In the genomic region with DNA sequence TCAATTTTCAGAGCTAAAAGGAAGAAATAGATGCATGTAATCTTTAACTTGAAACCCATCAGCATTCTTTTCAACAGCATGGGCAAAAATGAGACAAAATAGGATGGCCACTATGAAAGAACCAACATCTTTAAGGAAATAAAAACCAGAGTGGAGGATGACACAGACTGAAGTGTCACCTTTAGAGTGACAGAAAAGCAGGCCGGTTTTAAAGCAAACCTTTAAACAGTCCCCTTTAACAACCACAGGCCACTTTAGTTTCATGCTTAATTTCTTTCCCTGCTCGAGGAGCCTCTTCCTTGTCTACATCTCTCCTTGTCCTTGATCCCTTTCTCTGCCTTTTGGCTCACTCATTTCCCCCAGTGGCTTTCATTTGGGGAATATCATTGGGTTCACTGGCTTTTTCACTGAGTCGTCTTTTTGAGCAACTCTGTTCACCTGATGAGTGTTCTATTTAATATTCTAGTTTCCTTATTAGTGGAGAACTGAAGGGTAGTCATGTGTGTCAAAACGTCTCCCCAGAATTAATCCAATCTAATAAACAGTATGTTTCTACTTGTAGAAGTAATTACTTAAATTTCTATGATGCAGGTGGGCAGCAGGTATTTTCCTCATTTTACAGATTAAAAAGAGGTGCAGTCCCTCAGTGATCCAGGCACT, we compare ENCODE assay signal across 10 cellular contexts.
DNase-seq lines count a peak whose midpoint lies in the region; ATAC-seq and TF ChIP-seq lines count a peak whose summit lies in the region.
"Had no signal": no experiment of that assay in that cellular context is flagged by ENCODE, and none has a peak within 500 bp of the region (broad histone marks: within the 10 kb centered on the region; RNA-seq: fewer than 3 reads in every experiment).

No MANE protein-coding gene starts in this region.

- H3K27ac Mint-ChIP-seq in T-helper 2 cell treated with Interferon-gamma antibody and Interleukin-4, amounts not matched to agents 5 μg/mL and 100 μg/mL, for 36 hours, result peak overlapping the region; percentile 46
- peak overlapping the region; percentile 90 for H3K27ac Mint-ChIP-seq in stimulated activated naive B cell treated with anti-CD40 and anti-IgM and Interleukin-4, amounts not matched to agents 10 μg/mL and 1 μg/mL and 100 μg/mL, for 72 hours

- peaks cover 19% of the 10 kb centered on the region for H3K36me3 Mint-ChIP-seq in T-helper 2 cell treated with Interferon-gamma antibody and Interleukin-4, amounts not matched to agents 5 μg/mL and 100 μg/mL, for 36 hours (ENCODE audit: low read depth)
- H3K36me3 Mint-ChIP-seq in stimulated activated naive B cell treated with anti-CD40 and anti-IgM and Interleukin-4, amounts not matched to agents 10 μg/mL and 1 μg/mL and 100 μg/mL, for 72 hours, result peaks cover 23 to 53% of the 10 kb centered on the region in 2 donors

- H3K9me3 Mint-ChIP-seq in T-helper 2 cell treated with Interferon-gamma antibody and Interleukin-4, amounts not matched to agents 5 μg/mL and 100 μg/mL, for 36 hours, result no peaks in the 10 kb centered on the region
- H3K9me3 Mint-ChIP-seq in stimulated activated naive B cell treated with anti-CD40 and anti-IgM and Interleukin-4, amounts not matched to agents 10 μg/mL and 1 μg/mL and 100 μg/mL, for 72 hours, result no peaks in the 10 kb centered on the region

- H4K20me1 ChIP-seq in OCI-LY3 (ENCODE audit: insufficient read depth, low read length), result peaks cover 30% of the 10 kb centered on the region

- H3K79me2 ChIP-seq in OCI-LY3 (ENCODE audit: low read length), result peaks cover 60% of the 10 kb centered on the region

- peak overlapping the region; percentile 41 for H3K4me3 ChIP-seq in OCI-LY3 (ENCODE audit: low read length)
- H3K4me3 ChIP-seq: left lung had no signal

- ATAC-seq in GM21786 (IDR thresholded peaks at IDR 0.05; ENCODE audit: unreplicated experiment), result peak; percentile 34
- ATAC-seq in stimulated activated naive B cell treated with anti-CD40 and anti-IgM and Interleukin-4, amounts not matched to agents 10 μg/mL and 1 μg/mL and 100 μg/mL, for 72 hours (replicated peaks), result peak; percentile 76
- ATAC-seq: left lung had no signal

- H3K4me2 ChIP-seq in OCI-LY3 (ENCODE audit: low read length), result peak overlapping the region; percentile 93

- peaks cover 2% of the 10 kb centered on the region for H3K36me3 ChIP-seq in OCI-LY3 (replicated peaks; ENCODE audit: low read depth, low read length)
- H3K36me3 ChIP-seq: left lung had no signal

- peak overlapping the region; percentile 27; the same call in 1 of the 2 replicates for H3K9ac ChIP-seq in OCI-LY3 (ENCODE audit: low read length)

- H3K4me1 Mint-ChIP-seq in T-helper 2 cell treated with Interferon-gamma antibody and Interleukin-4, amounts not matched to agents 5 μg/mL and 100 μg/mL, for 36 hours (ENCODE audit: low read depth), result peaks cover 47% of the 10 kb centered on the region
- peaks cover 38 to 62% of the 10 kb centered on the region in 2 donors for H3K4me1 Mint-ChIP-seq in stimulated activated naive B cell treated with anti-CD40 and anti-IgM and Interleukin-4, amounts not matched to agents 10 μg/mL and 1 μg/mL and 100 μg/mL, for 72 hours

- peak overlapping the region; percentile 56 for H3K27ac ChIP-seq in OCI-LY3 (ENCODE audit: low read length)
- H3K27ac ChIP-seq: left lung had no signal

- H3K27me3 Mint-ChIP-seq in T-helper 2 cell treated with Interferon-gamma antibody and Interleukin-4, amounts not matched to agents 5 μg/mL and 100 μg/mL, for 36 hours (ENCODE audit: low read depth), result no peaks in the 10 kb centered on the region
- H3K27me3 Mint-ChIP-seq in stimulated activated naive B cell treated with anti-CD40 and anti-IgM and Interleukin-4, amounts not matched to agents 10 μg/mL and 1 μg/mL and 100 μg/mL, for 72 hours, result no peaks in the 10 kb centered on the region

- H3K4me1 ChIP-seq in OCI-LY3 (ENCODE audit: low read length), result peaks cover 64% of the 10 kb centered on the region
- H3K4me1 ChIP-seq: left lung had no signal

- no peaks in the 10 kb centered on the region for H3K9me3 ChIP-seq in OCI-LY3 (ENCODE audit: insufficient read depth, low read length)
- H3K9me3 ChIP-seq: left lung had no signal

- in situ Hi-C loops in GM13977 (cut with MboI; ENCODE audit: low pct_unique_long_range_greater_than_20kb, low sequenced_read_pairs, unreplicated experiment), result no loop called here

- no peak overlapping the region for H2AFZ ChIP-seq in OCI-LY3 (ENCODE audit: low read depth, low read length)

- peak overlapping the region; percentile 28 for H3K4me3 Mint-ChIP-seq in T-helper 2 cell treated with Interferon-gamma antibody and Interleukin-4, amounts not matched to agents 5 μg/mL and 100 μg/mL, for 36 hours
- peak overlapping the region; percentile 33 to 70 for H3K4me3 Mint-ChIP-seq in stimulated activated naive B cell treated with anti-CD40 and anti-IgM and Interleukin-4, amounts not matched to agents 10 μg/mL and 1 μg/mL and 100 μg/mL, for 72 hours

- no peak for DNase-seq in T-helper 2 cell treated with Interferon-gamma antibody and Interleukin-4, amounts not matched to agents 5 μg/mL and 100 μg/mL, for 36 hours (ENCODE audit: low spot score)
- DNase-seq in T-helper 2 cell (no peak), Ammon's horn (ENCODE audit: low spot score) (no peak), GM13977 (ENCODE audit: low spot score) (no peak)
- DNase-seq in stimulated activated naive B cell treated with anti-CD40 and anti-IgM and Interleukin-4, amounts not matched to agents 10 μg/mL and 1 μg/mL and 100 μg/mL, for 72 hours, result no peak
- DNase-seq in stimulated activated CD4-positive, alpha-beta T cell treated with anti-CD3 and anti-CD28 coated beads, Interleukin-12 subunit alpha, Interleukin-12 subunit beta, amount 100 ng/mL, for 4 hours, result no peak
- DNase-seq: foreskin fibroblast, left lung had no signal

- H3K27me3 ChIP-seq in OCI-LY3 (ENCODE audit: low read depth, low read length), result no peaks in the 10 kb centered on the region
- H3K27me3 ChIP-seq: left lung had no signal

- TF ChIP-seq CTCF in OCI-LY3 (IDR thresholded peaks at IDR 0.05; ENCODE audit: low read depth, low read length), result no peak
- TF ChIP-seq CTCF in GM13977 (IDR thresholded peaks at IDR 0.05; ENCODE audit: extremely low read depth, insufficient read depth, missing control alignments), result no peak
